8 cellular contexts compared by ENCODE assay signal in the genomic region with DNA sequence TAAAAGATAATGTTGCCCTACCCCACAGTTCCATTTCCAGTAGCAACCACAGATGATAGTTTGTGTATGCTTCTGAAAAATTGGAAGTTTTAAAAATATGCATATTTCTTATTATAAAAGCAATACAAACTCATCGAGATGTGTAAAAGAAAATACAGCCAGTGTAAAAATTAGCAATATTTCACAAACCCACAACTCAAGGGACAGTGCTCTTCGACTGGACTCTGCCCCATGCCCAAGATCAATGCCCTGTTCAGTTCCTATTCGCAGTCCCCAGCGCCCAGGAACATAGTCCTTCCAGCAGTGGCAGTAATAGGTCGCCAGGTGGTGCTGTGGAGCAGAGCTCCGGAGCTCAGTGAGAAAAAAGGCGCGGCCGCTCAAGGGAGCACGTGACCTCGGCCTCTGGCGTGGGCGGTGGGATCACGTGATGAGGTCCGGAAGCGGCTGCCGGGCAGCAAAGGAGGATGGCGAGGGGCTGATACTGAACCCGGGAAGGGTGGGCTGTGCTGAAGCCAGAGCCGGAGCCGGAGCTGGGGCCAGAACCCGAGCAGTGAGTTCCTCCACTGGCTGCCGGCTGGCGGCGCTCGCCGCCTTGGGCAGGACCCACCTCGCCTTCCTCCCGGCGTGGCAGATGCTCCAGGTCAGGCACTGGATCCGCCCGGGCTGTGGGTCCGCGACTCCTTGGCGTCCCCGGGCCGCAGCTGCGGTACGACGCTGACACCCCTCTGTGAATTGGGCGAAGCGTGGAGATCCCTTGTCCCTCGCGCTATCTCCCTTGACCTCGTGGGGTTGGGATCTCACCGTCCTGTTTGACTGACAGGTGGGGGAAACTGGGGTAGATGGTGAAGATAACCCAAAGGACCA. TPM values are rescaled to one million over a fixed set of nuclear protein-coding genes. Genes with fewer than 3 reads are reported as not detected.
A peak's percentile ranks its signal among the peaks of the same experiment; 100 is the strongest.
DNase-seq lines count a peak whose midpoint lies in the region; ATAC-seq and TF ChIP-seq lines count a peak whose summit lies in the region.

Gene SLC36A1 (plus strand): TSS at position 430 of the 864 bp plus-strand sequence. CDS start 11,190 bp downstream, outside the sequence.

- H4K20me1 ChIP-seq in OCI-LY1 (ENCODE audit: insufficient read depth, low read length), result no peaks in the 10 kb centered on the region

- peaks cover 16% of the 10 kb centered on the region for H3K4me1 ChIP-seq in OCI-LY1 (ENCODE audit: insufficient read depth, low read length, severe bottlenecking)

- ATAC-seq in GM21526 (IDR thresholded peaks at IDR 0.05; ENCODE audit: low FRiP score, unreplicated experiment), result peak; percentile 84

- H3K27me3 ChIP-seq in OCI-LY1 (ENCODE audit: insufficient read depth, low read length), result no peaks in the 10 kb centered on the region

- H2AFZ ChIP-seq in OCI-LY1 (ENCODE audit: low read length), result peak within 1 kb of the TSS; percentile 80

- no peaks in the 10 kb centered on the region for H3F3A ChIP-seq in OCI-LY1 (ENCODE audit: insufficient read depth, low read length)

- peak; percentile 41 for DNase-seq in DMS153 treated with DMSO at 0.1 percent for 48 hours (lab: John Stamatoyannopoulos, UW; ENCODE audit: unreplicated experiment)
- DNase-seq in HuH-7.5 (ENCODE audit: low spot score), result peak; percentile 70
- DNase-seq in activated T-cell treated with anti-CD3 and anti-CD28 coated beads for 4 hours, result peak; percentile 97
- no peak for DNase-seq in epithelial cell of proximal tubule (ENCODE audit: low read depth)
- peak; percentile 97 for DNase-seq in mucosa of gallbladder (ENCODE audit: low spot score)
- DNase-seq in stimulated activated CD8-positive, alpha-beta memory T cell treated with anti-CD3 and anti-CD28 coated beads, Interleukin-4, amount 100 ng/mL, for 4 hours (ENCODE audit: low read depth in 2 of 2, low spot score in 1 of 2), result peak; percentile 91 to 95

- no peaks in the 10 kb centered on the region for H3K9me3 ChIP-seq in OCI-LY1 (ENCODE audit: low read length)

- H3K4me2 ChIP-seq in OCI-LY1 (ENCODE audit: low read length), result peak within 1 kb of the TSS; percentile 100

- H3K27ac ChIP-seq in OCI-LY1 (ENCODE audit: low read depth, low read length, poor library complexity, severe bottlenecking), result no peak within 1 kb of the TSS

- TF ChIP-seq CTCF in OCI-LY1 (IDR thresholded peaks at IDR 0.05; ENCODE audit: low read length), result peak; percentile 96
- TF ChIP-seq CTCF in epithelial cell of proximal tubule (conservative IDR thresholded peaks at IDR 0.05; ENCODE audit: low read depth, low read length), result peak; percentile 97

- H3K4me3 ChIP-seq in OCI-LY1 (ENCODE audit: low read depth, low read length, poor library complexity, severe bottlenecking), result peak within 1 kb of the TSS; percentile 88
- H3K4me3 ChIP-seq in epithelial cell of proximal tubule (ENCODE audit: low read depth, low read length), result peak within 1 kb of the TSS; percentile 96

- no peaks in the 10 kb centered on the region for H3K36me3 ChIP-seq in OCI-LY1 (ENCODE audit: insufficient read depth, low read length)

- H3K9ac ChIP-seq in OCI-LY1 (ENCODE audit: low read length), result peak within 1 kb of the TSS; percentile 84

- H3K9me2 ChIP-seq in OCI-LY1 (ENCODE audit: low read depth, low read length), result no peaks in the 10 kb centered on the region

- no peaks in the 10 kb centered on the region for H3K79me2 ChIP-seq in OCI-LY1 (ENCODE audit: insufficient read depth, low read length)

RNA-seq across cellular contexts. Expression of gene SLC36A1, which starts in this region (rescaled TPM):
- total RNA-seq in epithelial cell of proximal tubule, result 2.4 and 4.6 TPM in 2 replicates
- total RNA-seq in mucosa of gallbladder, result 24.0 TPM
